In the genomic region with DNA sequence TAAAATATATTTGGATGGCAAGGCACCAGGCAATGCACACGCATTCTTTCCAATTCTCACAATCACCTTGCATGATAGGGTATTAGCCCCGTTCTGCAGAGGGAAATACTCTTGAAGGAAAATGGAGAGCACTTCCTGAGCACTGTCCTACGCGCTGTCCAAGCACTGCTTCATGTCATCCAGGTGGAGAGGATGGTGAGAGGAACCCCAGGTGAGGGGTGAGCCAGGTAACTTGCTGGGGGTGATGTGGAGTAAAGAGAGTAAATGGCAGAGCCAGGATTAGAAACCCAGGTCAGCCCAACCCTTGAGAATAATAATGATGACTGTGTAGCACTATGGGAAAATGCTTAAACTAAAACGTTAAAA, we compare ENCODE assay signal across 8 cellular contexts. TPM values are rescaled to one million over a fixed set of nuclear protein-coding genes. Genes with fewer than 3 reads are reported as not detected.
DNase-seq lines count a peak whose midpoint lies in the region; ATAC-seq and TF ChIP-seq lines count a peak whose summit lies in the region.

No MANE protein-coding gene starts in this region.

- no peaks in the 10 kb centered on the region for H3K36me3 ChIP-seq in RWPE2 (ENCODE audit: low read depth)
- H3K36me3 ChIP-seq in psoas muscle (ENCODE audit: insufficient read depth in 1 of 2, low read depth in 1 of 2), result no peaks in the 10 kb centered on the region

- no peak for DNase-seq in RWPE2 (ENCODE audit: low spot score)
- DNase-seq in fibroblast of mammary gland (ENCODE audit: low read depth), result no peak
- no peak for DNase-seq in psoas muscle
- DNase-seq in KG1 (lab: John Stamatoyannopoulos, UW), result no peak
- no peak for DNase-seq in NCI-H2227 (lab: John Stamatoyannopoulos, UW; ENCODE audit: unreplicated experiment)
- no peak for DNase-seq in nucleus accumbens (lab: John Stamatoyannopoulos, UW)

- H3K4me1 ChIP-seq in RWPE2 (ENCODE audit: insufficient read depth, poor library complexity, severe bottlenecking) (peaks cover 21% of the 10 kb centered on the region), psoas muscle (peaks cover 13% of the 10 kb centered on the region)

- intact Hi-C loops in psoas muscle (cut with DNase I), result loop anchor here in 1 of 2 donors (5.0 kb wide), 1 partner anchor 148 kb away; no protein-coding TSS in a partner anchor

- H3K9me3 ChIP-seq in RWPE2 (ENCODE audit: severe bottlenecking), result no peaks in the 10 kb centered on the region
- no peaks in the 10 kb centered on the region for H3K9me3 ChIP-seq in psoas muscle

- H3K27ac ChIP-seq in RWPE2 (ENCODE audit: poor library complexity, severe bottlenecking), result peak overlapping the region; percentile 54
- H3K27ac ChIP-seq in psoas muscle, result no peak overlapping the region

- TF ChIP-seq CTCF in GM12875 (IDR thresholded peaks at IDR 0.05; ENCODE audit: borderline replicate concordance, insufficient read depth, low read depth, low read length), result no peak
- TF ChIP-seq CTCF in RWPE2 (IDR thresholded peaks at IDR 0.05; ENCODE audit: poor library complexity, severe bottlenecking), result no peak
- no peak for TF ChIP-seq CTCF in fibroblast of mammary gland (conservative IDR thresholded peaks at IDR 0.05; ENCODE audit: control insufficient read depth, insufficient read depth, low read depth, low read length)
- no peak for TF ChIP-seq CTCF in psoas muscle (IDR thresholded peaks at IDR 0.05)

- H3K4me3 ChIP-seq in GM12875 (ENCODE audit: low read depth, low read length) (peak overlapping the region; percentile 59), RWPE2 (ENCODE audit: severe bottlenecking) (peak overlapping the region; percentile 92), fibroblast of mammary gland (ENCODE audit: control insufficient read depth, low read depth, low read length) (peak overlapping the region; percentile 66), psoas muscle (peak overlapping the region; percentile 80)

- no peaks in the 10 kb centered on the region for H3K27me3 ChIP-seq in RWPE2 (ENCODE audit: insufficient read depth, poor library complexity, severe bottlenecking)
- no peaks in the 10 kb centered on the region for H3K27me3 ChIP-seq in psoas muscle (ENCODE audit: insufficient read depth in 3 of 3, low read length in 2 of 3)

- 29 to 34% (median 33%) methylated on average over 5 of the region's 5 CpGs for WGBS in psoas muscle, 3 donors

- ATAC-seq in RWPE2 (ENCODE audit: low read depth), result no peak
- ATAC-seq in psoas muscle, result no peak
- ATAC-seq in HG02981 (IDR thresholded peaks at IDR 0.05; ENCODE audit: unreplicated experiment), result no peak

RNA-seq across cellular contexts. Expression of gene PACSIN2, which starts 0.7 kb away (rescaled TPM):
- total RNA-seq in psoas muscle, result 10 to 100 TPM; 27.9 to 52.2 (median 38.4) TPM
- 10 to 100 TPM; 21.0 to 31.4 (median 26.0) TPM for polyA plus RNA-seq in psoas muscle
